Comparison of ENCODE assay signal across 9 cellular contexts in the genomic region with DNA sequence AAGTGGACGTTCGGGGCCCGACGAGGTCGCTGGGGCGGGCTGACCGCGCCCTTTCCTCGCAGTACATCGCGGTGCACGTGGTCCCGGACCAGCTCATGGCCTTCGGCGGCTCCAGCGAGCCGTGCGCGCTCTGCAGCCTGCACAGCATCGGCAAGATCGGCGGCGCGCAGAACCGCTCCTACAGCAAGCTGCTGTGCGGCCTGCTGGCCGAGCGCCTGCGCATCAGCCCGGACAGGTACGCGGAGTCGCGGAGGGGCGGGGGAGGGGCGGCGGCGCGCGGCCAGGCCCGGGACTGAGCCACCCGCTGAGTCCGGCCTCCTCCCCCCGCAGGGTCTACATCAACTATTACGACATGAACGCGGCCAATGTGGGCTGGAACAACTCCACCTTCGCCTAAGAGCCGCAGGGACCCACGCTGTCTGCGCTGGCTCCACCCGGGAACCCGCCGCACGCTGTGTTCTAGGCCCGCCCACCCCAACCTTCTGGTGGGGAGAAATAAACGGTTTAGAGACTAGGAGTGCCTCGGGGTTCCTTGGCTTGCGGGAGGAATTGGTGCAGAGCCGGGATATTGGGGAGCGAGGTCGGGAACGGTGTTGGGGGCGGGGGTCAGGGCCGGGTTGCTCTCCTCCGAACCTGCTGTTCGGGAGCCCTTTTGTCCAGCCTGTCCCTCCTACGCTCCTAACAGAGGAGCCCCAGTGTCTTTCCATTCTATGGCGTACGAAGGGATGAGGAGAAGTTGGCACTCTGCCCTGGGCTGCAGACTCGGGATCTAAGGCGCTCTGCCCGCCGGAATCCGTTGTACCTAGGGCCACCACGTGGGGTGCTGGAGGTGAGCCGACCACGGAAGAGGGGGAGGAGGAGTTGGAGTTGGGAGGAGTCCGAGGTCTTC. TPM values are rescaled to one million over a fixed set of nuclear protein-coding genes. Genes with fewer than 3 reads are reported as not detected.
DNase-seq lines count a peak whose midpoint lies in the region; ATAC-seq, FAIRE-seq and TF ChIP-seq lines count a peak whose summit lies in the region.
"Had no signal": no experiment of that assay in that cellular context is flagged by ENCODE, and none has a peak within 500 bp of the region (broad histone marks: within the 10 kb centered on the region; RNA-seq: fewer than 3 reads in every experiment).

No MANE protein-coding gene starts in this region.

- H3K9ac ChIP-seq in IMR-90 (ENCODE audit: low read depth, low read length), result peak overlapping the region; percentile 96

- peaks cover 12% of the 10 kb centered on the region for H3K4me1 ChIP-seq in IMR-90 (ENCODE audit: control insufficient read depth, insufficient read depth, low read length)

- H3K79me1 ChIP-seq in IMR-90 (ENCODE audit: low read depth in 1 of 2, low read length in 2 of 2), result peaks cover 17 to 31% of the 10 kb centered on the region in 2 experiments

- H3K27me3 ChIP-seq in IMR-90 (ENCODE audit: control insufficient read depth, insufficient read depth, low read length), result no peaks in the 10 kb centered on the region

- peaks cover 21% of the 10 kb centered on the region for H3K9me1 ChIP-seq in IMR-90 (ENCODE audit: insufficient read depth, low read length)

- peak overlapping the region; percentile 99 for H2AK5ac ChIP-seq in IMR-90 (ENCODE audit: low read depth, low read length)

- peaks cover 30% of the 10 kb centered on the region for H3K4me1 Mint-ChIP-seq in CD14-positive monocyte
- peaks cover 15% of the 10 kb centered on the region for H3K4me1 Mint-ChIP-seq in activated T-helper 2 cell treated with anti-CD3 and anti-CD28 coated beads, Interferon-gamma antibody, Interleukin-2, Interleukin-4, amounts not matched to agents 10 μg/mL and 5 μg/mL and 100 μg/mL, durations not matched to agents 14 hours and 24 hours and 36 hours (ENCODE audit: low read depth)
- peaks cover 63% of the 10 kb centered on the region for H3K4me1 Mint-ChIP-seq in nephron progenitor cell
- peaks cover 29% of the 10 kb centered on the region for H3K4me1 Mint-ChIP-seq in stimulated activated naive CD8-positive, alpha-beta T cell treated with anti-CD3 and anti-CD28 coated beads, Interleukin-15, Interleukin-2, amounts not matched to agents 100 ng/mL and 50 ng/mL, for 24 hours (ENCODE audit: low read depth)

- TF ChIP-seq CTCF in CD14-positive monocyte (IDR thresholded peaks at IDR 0.05) (peak; percentile 26), IMR-90 (conservative IDR thresholded peaks at IDR 0.05; ENCODE audit: low read depth, low read length) (peak; percentile 32; the same call in 1 of the 2 replicates), fibroblast of pulmonary artery (IDR thresholded peaks at IDR 0.05; ENCODE audit: low read length, missing control alignments) (peak; percentile 34), nephron progenitor cell (IDR thresholded peaks at IDR 0.05) (peak; percentile 36)

- POLR2A ChIA-PET in IMR-90 (lab: Charles Lee; ENCODE audit: unreplicated experiment), result interaction anchor here (1.2 kb wide), 1 partner anchor 19 kb away, joined by 7 read pairs; no protein-coding TSS in a partner anchor

- H3K14ac ChIP-seq in IMR-90 (replicated peaks; ENCODE audit: low read depth, low read length), result peak overlapping the region; percentile 91

- H3K27ac Mint-ChIP-seq in CD14-positive monocyte (peak overlapping the region; percentile 35 to 97 (median 89)), nephron progenitor cell (peak overlapping the region; percentile 85)
- H3K27ac Mint-ChIP-seq in activated T-helper 2 cell treated with anti-CD3 and anti-CD28 coated beads, Interferon-gamma antibody, Interleukin-2, Interleukin-4, amounts not matched to agents 10 μg/mL and 5 μg/mL and 100 μg/mL, durations not matched to agents 14 hours and 24 hours and 36 hours, result peak overlapping the region; percentile 99
- H3K27ac Mint-ChIP-seq in stimulated activated naive CD8-positive, alpha-beta T cell treated with anti-CD3 and anti-CD28 coated beads, Interleukin-15, Interleukin-2, amounts not matched to agents 100 ng/mL and 50 ng/mL, for 24 hours, result peak overlapping the region; percentile 98

- FAIRE-seq in RCC 7860 (lab: Jason Lieb, UNC), result no peak
- FAIRE-seq: TTC549 had no signal

- H4K5ac ChIP-seq in IMR-90 (ENCODE audit: low read depth, low read length), result peak overlapping the region; percentile 78

- no peaks in the 10 kb centered on the region for H3K9me3 ChIP-seq in IMR-90 (ENCODE audit: control insufficient read depth, insufficient read depth, low read length)

- peak overlapping the region; percentile 96 for H3K4ac ChIP-seq in IMR-90 (ENCODE audit: low read depth, low read length)

- H2BK15ac ChIP-seq in IMR-90 (ENCODE audit: low read depth, low read length), result no peak overlapping the region

- peaks cover 24% of the 10 kb centered on the region for H4K20me1 ChIP-seq in IMR-90 (ENCODE audit: insufficient read depth, low read length)

- no peak overlapping the region for H2BK20ac ChIP-seq in IMR-90 (ENCODE audit: low read depth, low read length)

- TSS peak; percentile 100 for BruUV-seq in IMR-90 (replicated peaks; lab: Mats Ljungman, UMichigan)

- H3K36me3 Mint-ChIP-seq in CD14-positive monocyte, result peaks cover 13 to 21% of the 10 kb centered on the region in 2 donors
- peaks cover 58% of the 10 kb centered on the region for H3K36me3 Mint-ChIP-seq in activated T-helper 2 cell treated with anti-CD3 and anti-CD28 coated beads, Interferon-gamma antibody, Interleukin-2, Interleukin-4, amounts not matched to agents 10 μg/mL and 5 μg/mL and 100 μg/mL, durations not matched to agents 14 hours and 24 hours and 36 hours (ENCODE audit: low read depth)
- H3K36me3 Mint-ChIP-seq in nephron progenitor cell (ENCODE audit: low read depth), result peaks cover 46% of the 10 kb centered on the region
- peaks cover 32% of the 10 kb centered on the region for H3K36me3 Mint-ChIP-seq in stimulated activated naive CD8-positive, alpha-beta T cell treated with anti-CD3 and anti-CD28 coated beads, Interleukin-15, Interleukin-2, amounts not matched to agents 100 ng/mL and 50 ng/mL, for 24 hours (ENCODE audit: low read depth)

- H3K18ac ChIP-seq in IMR-90 (ENCODE audit: low read depth, low read length), result peak overlapping the region; percentile 62

- H2AK9ac ChIP-seq in IMR-90 (replicated peaks; ENCODE audit: low read depth, low read length, poor library complexity), result peak overlapping the region; percentile 100

- peak overlapping the region; percentile 98 for H3K27ac ChIP-seq in IMR-90 (ENCODE audit: insufficient read depth, low read length)

- peaks cover 3 to 12% (median 5%) of the 10 kb centered on the region in 3 donors for H3K27me3 Mint-ChIP-seq in CD14-positive monocyte (ENCODE audit: low read depth in 3 of 3)
- no peaks in the 10 kb centered on the region for H3K27me3 Mint-ChIP-seq in activated T-helper 2 cell treated with anti-CD3 and anti-CD28 coated beads, Interferon-gamma antibody, Interleukin-2, Interleukin-4, amounts not matched to agents 10 μg/mL and 5 μg/mL and 100 μg/mL, durations not matched to agents 14 hours and 24 hours and 36 hours (ENCODE audit: low read depth)
- H3K27me3 Mint-ChIP-seq in nephron progenitor cell (ENCODE audit: low read depth, poor library complexity), result no peaks in the 10 kb centered on the region
- no peaks in the 10 kb centered on the region for H3K27me3 Mint-ChIP-seq in stimulated activated naive CD8-positive, alpha-beta T cell treated with anti-CD3 and anti-CD28 coated beads, Interleukin-15, Interleukin-2, amounts not matched to agents 100 ng/mL and 50 ng/mL, for 24 hours

- H3K36me3 ChIP-seq in IMR-90 (ENCODE audit: control insufficient read depth, insufficient read depth, low read length), result peaks cover 24% of the 10 kb centered on the region

- peak overlapping the region; percentile 68 for H3K23ac ChIP-seq in IMR-90 (ENCODE audit: low read depth, low read length)

- TF ChIP-seq RAD21 in IMR-90 (IDR thresholded peaks at IDR 0.05; ENCODE audit: low read length), result no peak

- ATAC-seq in GM19463 (IDR thresholded peaks at IDR 0.05; ENCODE audit: unreplicated experiment) (peak; percentile 16), IMR-90 (ENCODE audit: low read depth) (peak; percentile 47)

- H3K4me2 ChIP-seq in IMR-90 (ENCODE audit: low read depth, low read length), result peak overlapping the region; percentile 76

- peak overlapping the region; percentile 92 to 99; a peak in 3 of 4 replicates for H4K8ac ChIP-seq in IMR-90 (ENCODE audit: low read depth in 2 of 2, low read length in 2 of 2)

- 0% methylated on average over 35 of the region's 79 CpGs; no CpG with 5 or more reads in 1 of the 2 experiments for WGBS in IMR-90 (ENCODE audit: extremely low coverage in 2 of 2, insufficient read length in 1 of 2), 2 experiments

- TF ChIP-seq POLR2A in IMR-90 (IDR thresholded peaks at IDR 0.05; ENCODE audit: low read depth, low read length), result no peak; the same call in 1 of the 2 replicates

- dilution Hi-C loops in IMR-90 (cut with HindIII; ENCODE audit: low sequenced_read_pairs, unreplicated experiment), result no loop called here

- CTCF ChIA-PET in IMR-90 (lab: Yijun Ruan, JAX), result interaction anchor here (0.8 to 1.3 kb wide), 4 partner anchors 8 to 37 kb away, joined by 3 to 6 read pairs (median 4); partner anchors contain the start of gene SLC2A11

- peak overlapping the region; percentile 87 for H4K91ac ChIP-seq in IMR-90 (ENCODE audit: insufficient read depth, low read depth, low read length)

- H2AFZ ChIP-seq in IMR-90 (replicated peaks; ENCODE audit: low read length, poor library complexity), result peak overlapping the region; percentile 97

- peak overlapping the region; percentile 12; the same call in 1 of the 2 replicates for H2BK120ac ChIP-seq in IMR-90 (ENCODE audit: low read depth, low read length)

- H3K4me3 Mint-ChIP-seq in CD14-positive monocyte (peak overlapping the region; percentile 89 to 92), nephron progenitor cell (peak overlapping the region; percentile 92)
- H3K4me3 Mint-ChIP-seq in activated T-helper 2 cell treated with anti-CD3 and anti-CD28 coated beads, Interferon-gamma antibody, Interleukin-2, Interleukin-4, amounts not matched to agents 10 μg/mL and 5 μg/mL and 100 μg/mL, durations not matched to agents 14 hours and 24 hours and 36 hours (ENCODE audit: low read depth), result peak overlapping the region; percentile 96
- peak overlapping the region; percentile 92 for H3K4me3 Mint-ChIP-seq in stimulated activated naive CD8-positive, alpha-beta T cell treated with anti-CD3 and anti-CD28 coated beads, Interleukin-15, Interleukin-2, amounts not matched to agents 100 ng/mL and 50 ng/mL, for 24 hours

- H3K56ac ChIP-seq in IMR-90 (ENCODE audit: extremely low read depth, insufficient read depth, low read length), result peak overlapping the region; percentile 60

- peak overlapping the region; percentile 99 for H2BK5ac ChIP-seq in IMR-90 (ENCODE audit: low read depth, low read length, poor library complexity, severe bottlenecking)

- intact Hi-C loops in CD14-positive monocyte (cut with micrococcal nuclease), result loop anchor here (2.0 kb wide), 2 partner anchors 18 to 20 kb away; no protein-coding TSS in a partner anchor
- intact Hi-C loops in IMR-90 (cut with micrococcal nuclease), result no loop called here
- intact Hi-C loops in activated T-helper 2 cell treated with anti-CD3 and anti-CD28 coated beads, Interferon-gamma antibody, Interleukin-2, Interleukin-4, amounts not matched to agents 10 μg/mL and 5 μg/mL and 100 μg/mL, durations not matched to agents 14 hours and 24 hours and 36 hours (cut with micrococcal nuclease), result loop anchor here (1.0 to 2.0 kb wide), 3 partner anchors 19 to 108 kb away; partner anchors contain the start of genes SLC2A11 and SMARCB1

- DNase-seq in CD14-positive monocyte (ENCODE audit: low spot score) (peak; percentile 59), IMR-90 (peak; percentile 63), RCC 7860 (ENCODE audit: low spot score) (peak; percentile 77), fibroblast of pulmonary artery (ENCODE audit: low read depth) (peak; percentile 84), nephron progenitor cell (peak; percentile 65)
- peak; percentile 67 for DNase-seq in activated T-helper 2 cell treated with anti-CD3 and anti-CD28 coated beads, Interferon-gamma antibody, Interleukin-2, Interleukin-4, amounts not matched to agents 10 μg/mL and 5 μg/mL and 100 μg/mL, durations not matched to agents 14 hours and 24 hours and 36 hours (ENCODE audit: low spot score)

- H3K4me3 ChIP-seq in IMR-90 (ENCODE audit: insufficient read depth, low read depth, low read length), result peak overlapping the region; percentile 94
- peak overlapping the region; percentile 77 for H3K4me3 ChIP-seq in fibroblast of pulmonary artery (replicated peaks; ENCODE audit: low read depth, low read length)

- peaks cover 0 to 5% (median 0%) of the 10 kb centered on the region in 7 donors for H3K9me3 Mint-ChIP-seq in CD14-positive monocyte
- H3K9me3 Mint-ChIP-seq in activated T-helper 2 cell treated with anti-CD3 and anti-CD28 coated beads, Interferon-gamma antibody, Interleukin-2, Interleukin-4, amounts not matched to agents 10 μg/mL and 5 μg/mL and 100 μg/mL, durations not matched to agents 14 hours and 24 hours and 36 hours, result peaks cover 4% of the 10 kb centered on the region
- H3K9me3 Mint-ChIP-seq in nephron progenitor cell, result peaks cover 22% of the 10 kb centered on the region
- no peaks in the 10 kb centered on the region for H3K9me3 Mint-ChIP-seq in stimulated activated naive CD8-positive, alpha-beta T cell treated with anti-CD3 and anti-CD28 coated beads, Interleukin-15, Interleukin-2, amounts not matched to agents 100 ng/mL and 50 ng/mL, for 24 hours

- in situ Hi-C loops in IMR-90 (cut with MboI; ENCODE audit: low sequenced_read_pairs), result no loop called here

RNA-seq across cellular contexts. Expression of gene MIF, which starts 0.8 kb away (rescaled TPM):
- polyA plus RNA-seq in CD14-positive monocyte (100 to 1,000 TPM; 338 to 390 TPM), IMR-90 (2012; rRNA removed) (530 and 798 TPM in 2 replicates)
- total RNA-seq in IMR-90 (2012; rRNA removed), result 123 and 125 TPM in 2 replicates
- 412 and 1,658 TPM in 2 replicates for polyA plus RNA-seq in IMR-90 (2012; cell fraction: cytosol; rRNA removed)
- polyA plus RNA-seq in IMR-90 (2012; cell fraction: nucleus; rRNA removed; ENCODE audit: low replicate concordance), result 299 and 621 TPM in 2 replicates
- total RNA-seq in activated T-helper 2 cell treated with anti-CD3 and anti-CD28 coated beads, Interferon-gamma antibody, Interleukin-2, Interleukin-4, amounts not matched to agents 10 μg/mL and 5 μg/mL and 100 μg/mL, durations not matched to agents 14 hours and 24 hours and 36 hours, result 1,309 and 1,313 TPM in 2 replicates

RNA-seq across cellular contexts. Expression of gene SLC2A11, which starts 37.3 kb away (rescaled TPM):
- polyA plus RNA-seq in CD14-positive monocyte (1 to 10 TPM; 1.3 to 2.5 TPM), IMR-90 (2012; rRNA removed) (6.6 and 8.7 TPM in 2 replicates)
- 2.8 and 3.2 TPM in 2 replicates for total RNA-seq in IMR-90 (2012; rRNA removed)
- polyA plus RNA-seq in IMR-90 (2012; cell fraction: cytosol; rRNA removed), result 7.6 and 10.2 TPM in 2 replicates
- polyA plus RNA-seq in IMR-90 (2012; cell fraction: nucleus; rRNA removed; ENCODE audit: low replicate concordance), result 38.2 and 42.7 TPM in 2 replicates
- total RNA-seq in activated T-helper 2 cell treated with anti-CD3 and anti-CD28 coated beads, Interferon-gamma antibody, Interleukin-2, Interleukin-4, amounts not matched to agents 10 μg/mL and 5 μg/mL and 100 μg/mL, durations not matched to agents 14 hours and 24 hours and 36 hours, result 9.4 and 9.6 TPM in 2 replicates

RNA-seq across cellular contexts. Expression of gene DERL3, which starts 56.1 kb away (rescaled TPM):
- under 1 TPM; 0.23 to 0.28 TPM for polyA plus RNA-seq in CD14-positive monocyte
- under 0.01 and 0.18 TPM in 2 replicates for total RNA-seq in IMR-90 (2012; rRNA removed)
- 0.50 and 0.62 TPM in 2 replicates for polyA plus RNA-seq in IMR-90 (2012; rRNA removed)
- 0.41 and 0.49 TPM in 2 replicates for polyA plus RNA-seq in IMR-90 (2012; cell fraction: cytosol; rRNA removed)
- 0.96 and 2.2 TPM in 2 replicates for polyA plus RNA-seq in IMR-90 (2012; cell fraction: nucleus; rRNA removed; ENCODE audit: low replicate concordance)
- 10.3 TPM in 2 replicates for total RNA-seq in activated T-helper 2 cell treated with anti-CD3 and anti-CD28 coated beads, Interferon-gamma antibody, Interleukin-2, Interleukin-4, amounts not matched to agents 10 μg/mL and 5 μg/mL and 100 μg/mL, durations not matched to agents 14 hours and 24 hours and 36 hours

Comparison
In these comparisons a context has a peak if more than half of its experiments do, and no peak if none do; other contexts are left out.
1. Peak in every context shown above with its lines: DNase-seq, ATAC-seq, H3K4me3 ChIP-seq and H3K27ac ChIP-seq.
2. RNA of gene MIF, which starts 0.8 kb away (total RNA-seq): 1,309 to 1,313 TPM in activated T-helper 2 cell treated with anti-CD3 and anti-CD28 coated beads, Interferon-gamma antibody, Interleukin-2, Interleukin-4, amounts not matched to agents 10 μg/mL and 5 μg/mL and 100 μg/mL, durations not matched to agents 14 hours and 24 hours and 36 hours; 123 to 125 TPM in IMR-90; every median in the first group is over 10 times any median in the second.